Comparison of ENCODE assay signal across 10 cellular contexts in genomic region chr3:122255757-122256439, GRCh38.
DNase-seq lines count a peak whose midpoint lies in the region; ATAC-seq and TF ChIP-seq lines count a peak whose summit lies in the region.
"Had no signal": no experiment of that assay in that cellular context is flagged by ENCODE, and none has a peak within 500 bp of the region (broad histone marks: within the 10 kb centered on the region; RNA-seq: fewer than 3 reads in every experiment).

No MANE protein-coding gene starts in this region.

- peak overlapping the region; percentile 94 for H3K27ac ChIP-seq in parathyroid adenoma
- H3K27ac ChIP-seq in effector memory CD4-positive, alpha-beta T cell (ENCODE audit: insufficient read depth, low read length, poor library complexity, severe bottlenecking) = no peak overlapping the region
- H3K27ac ChIP-seq: neural progenitor cell had no signal

- no peaks in the 10 kb centered on the region for H3K9me3 ChIP-seq in parathyroid adenoma (ENCODE audit: control insufficient read depth, low read length)
- no peaks in the 10 kb centered on the region for H3K9me3 ChIP-seq in effector memory CD4-positive, alpha-beta T cell (ENCODE audit: control insufficient read depth, low read length)

- peak overlapping the region; percentile 49 for H3K4me2 ChIP-seq in parathyroid adenoma (ENCODE audit: low read length)
- H3K4me2 ChIP-seq: neural progenitor cell had no signal

- ATAC-seq in activated CD4-positive, CD25-positive, alpha-beta regulatory T cell treated with anti-CD3 and anti-CD28 coated beads, Interleukin-2, amount 50 U/mL, for 24 hours = peak; percentile 55
- ATAC-seq in GM21717 (IDR thresholded peaks at IDR 0.05; ENCODE audit: unreplicated experiment) = peak; percentile 65
- ATAC-seq in HG03571 (IDR thresholded peaks at IDR 0.05; ENCODE audit: unreplicated experiment) = peak; percentile 52

- no peak for DNase-seq in activated CD4-positive, CD25-positive, alpha-beta regulatory T cell (lab: John Stamatoyannopoulos, UW)
- no peak for DNase-seq in effector memory CD4-positive, alpha-beta T cell
- DNase-seq in RKO (ENCODE audit: low spot score) = no peak
- DNase-seq in NCI-H146 (lab: John Stamatoyannopoulos, UW) = no peak
- DNase-seq: hippocampal formation had no signal

- peaks cover 76% of the 10 kb centered on the region for H3K4me1 ChIP-seq in parathyroid adenoma
- no peaks in the 10 kb centered on the region for H3K4me1 ChIP-seq in effector memory CD4-positive, alpha-beta T cell (ENCODE audit: control insufficient read depth, insufficient read depth, low read length, poor library complexity, severe bottlenecking)
- H3K4me1 ChIP-seq: neural progenitor cell had no signal

- TF ChIP-seq CTCF in parathyroid adenoma (IDR thresholded peaks at IDR 0.05) = no peak

- no peak overlapping the region for H3K4me3 ChIP-seq in parathyroid adenoma (ENCODE audit: low read depth, low read length)
- H3K4me3 ChIP-seq in effector memory CD4-positive, alpha-beta T cell (ENCODE audit: insufficient read depth, low read depth, low read length, poor library complexity, severe bottlenecking) = no peak overlapping the region
- H3K4me3 ChIP-seq: neural progenitor cell had no signal

- peaks cover 18% of the 10 kb centered on the region for H3K79me2 ChIP-seq in parathyroid adenoma

- H3K27me3 ChIP-seq in parathyroid adenoma (ENCODE audit: control insufficient read depth, insufficient read depth, low read length) = no peaks in the 10 kb centered on the region
- no peaks in the 10 kb centered on the region for H3K27me3 ChIP-seq in effector memory CD4-positive, alpha-beta T cell (replicated peaks; ENCODE audit: control insufficient read depth, insufficient read depth, low read length, poor library complexity, severe bottlenecking)
- H3K27me3 ChIP-seq: neural progenitor cell had no signal

- H3K36me3 ChIP-seq in parathyroid adenoma (ENCODE audit: control insufficient read depth, insufficient read depth, low read length) = no peaks in the 10 kb centered on the region
- no peaks in the 10 kb centered on the region for H3K36me3 ChIP-seq in effector memory CD4-positive, alpha-beta T cell (ENCODE audit: control insufficient read depth, insufficient read depth, low read length)
- H3K36me3 ChIP-seq: neural progenitor cell had no signal

- no peak overlapping the region for H2AFZ ChIP-seq in parathyroid adenoma
- H2AFZ ChIP-seq: neural progenitor cell had no signal

- H3K9ac ChIP-seq in parathyroid adenoma = peak overlapping the region; percentile 12
- H3K9ac ChIP-seq: neural progenitor cell had no signal
